ENCODE assay signal across 1 cellular context in genomic region chr4:185212566-185212965, GRCh38.
TF ChIP-seq lines count a peak whose summit lies in the region.

No MANE protein-coding gene starts in this region.

TF ChIP-seq in HepG2, 621 proteins besides CTCF, POLR2A, EP300 and RAD21:
- TF ChIP-seq BCL3 (CRISPR knock-in tag; IDR thresholded peaks at IDR 0.05) = no peak
- no peak for TF ChIP-seq ZFP37 (CRISPR knock-in tag; IDR thresholded peaks at IDR 0.05; ENCODE audit: borderline replicate concordance)
- no peak for TF ChIP-seq CHD4 (IDR thresholded peaks at IDR 0.05; ENCODE audit: borderline replicate concordance, low read length)
- TF ChIP-seq ZNF770 (CRISPR knock-in tag; IDR thresholded peaks at IDR 0.05) = peak; percentile 40; the same call in 1 of the 2 replicates
- no peak for TF ChIP-seq ISL2 (CRISPR knock-in tag; IDR thresholded peaks at IDR 0.05)
- no peak for TF ChIP-seq ZNF614 (CRISPR knock-in tag; IDR thresholded peaks at IDR 0.05; ENCODE audit: borderline replicate concordance)
- TF ChIP-seq MAF1 (CRISPR knock-in tag; IDR thresholded peaks at IDR 0.05; ENCODE audit: borderline replicate concordance) = no peak
